ENCODE assay signal across 17 cellular contexts in genomic region chr16:50705436-50706110, GRCh38. TPM values are rescaled to one million over a fixed set of nuclear protein-coding genes. Genes with fewer than 3 reads are reported as not detected.
"Had no signal": no experiment of that assay in that cellular context is flagged by ENCODE, and none has a peak within 500 bp of the region (broad histone marks: within the 10 kb centered on the region; RNA-seq: fewer than 3 reads in every experiment).

No MANE protein-coding gene starts in this region.

- H3K4me1 Mint-ChIP-seq: mesothelial cell of epicardium had no signal

- H3K27ac ChIP-seq: gastrocnemius medialis, spleen had no signal

- FAIRE-seq: kidney had no signal

- H3K27me3 ChIP-seq: gastrocnemius medialis, spleen had no signal

- H3K36me3 ChIP-seq: gastrocnemius medialis had no signal

- DNase-seq: activated CD4-positive, alpha-beta T cell treated with anti-CD3 and anti-CD28 coated beads for 4 hours; activated effector memory CD4-positive, alpha-beta T cell treated with Interleukin-2 at 50 U/mL for 16 hours; amniotic stem cell; gastrocnemius medialis; kidney; spleen; stimulated activated CD4-positive, alpha-beta T cell treated with anti-CD3 and anti-CD28 coated beads, Interleukin-1b, Interleukin-23, amount 100 ng/mL, for 48 hours; stimulated activated naive B cell treated with anti-CD40 and anti-IgM and Interleukin-4, amounts not matched to agents 10 μg/mL and 1 μg/mL and 100 μg/mL, for 72 hours; substantia nigra; T1000 had no signal

- H3K27ac Mint-ChIP-seq: brain; mesothelial cell of epicardium; stimulated activated naive B cell treated with anti-CD40 and anti-IgM and Interleukin-4, amounts not matched to agents 10 μg/mL and 1 μg/mL and 100 μg/mL, for 72 hours; type B pancreatic cell had no signal

- ATAC-seq: gastrocnemius medialis; sciatic nerve; stimulated activated naive B cell treated with anti-CD40 and anti-IgM and Interleukin-4, amounts not matched to agents 10 μg/mL and 1 μg/mL and 100 μg/mL, for 72 hours had no signal

- H3K4me3 ChIP-seq: gastrocnemius medialis, spleen had no signal

- H3K4me3 Mint-ChIP-seq: brain; mesothelial cell of epicardium; stimulated activated naive B cell treated with anti-CD40 and anti-IgM and Interleukin-4, amounts not matched to agents 10 μg/mL and 1 μg/mL and 100 μg/mL, for 72 hours; type B pancreatic cell had no signal

- H3K27me3 Mint-ChIP-seq: activated naive CD4-positive, alpha-beta T cell treated with anti-CD3 and anti-CD28 coated beads, Interleukin-2, amount 50 U/mL, for 24 hours; stimulated activated naive B cell treated with anti-CD40 and anti-IgM and Interleukin-4, amounts not matched to agents 10 μg/mL and 1 μg/mL and 100 μg/mL, for 72 hours; type B pancreatic cell had no signal

RNA-seq across cellular contexts. Expression of gene NOD2, which starts 12.2 kb away (rescaled TPM):
- polyA plus RNA-seq: fibroblast of lung had no signal

RNA-seq across cellular contexts. Expression of gene SNX20, which starts 24.5 kb away (rescaled TPM):
- total RNA-seq: cerebellum, fibroblast of lung, mesothelial cell of epicardium had no signal
- polyA plus RNA-seq: fibroblast of lung had no signal
